ENCODE assay signal across 22 cellular contexts in the genomic region with DNA sequence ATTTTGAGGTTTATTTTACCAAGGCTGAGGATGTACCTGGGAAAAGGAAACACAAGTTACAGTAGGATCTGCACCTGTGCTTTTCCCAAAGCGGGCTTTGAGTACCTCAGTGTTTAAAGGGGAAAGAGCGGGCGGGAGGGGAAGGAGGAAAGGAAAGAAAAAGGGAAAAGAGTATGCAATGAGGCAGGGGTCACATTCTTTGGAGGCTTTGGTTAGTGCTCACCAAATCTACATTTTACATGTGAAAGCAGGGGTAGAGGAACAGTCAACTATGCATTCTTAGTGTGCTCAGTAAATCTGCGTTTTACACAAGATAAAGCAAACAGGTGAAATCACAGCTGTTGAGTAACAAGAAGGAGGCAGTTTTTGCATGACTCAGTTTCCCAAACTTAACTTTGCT.
DNase-seq lines count a peak whose midpoint lies in the region; TF ChIP-seq lines count a peak whose summit lies in the region.
"Had no signal": no experiment of that assay in that cellular context is flagged by ENCODE, and none has a peak within 500 bp of the region (broad histone marks: within the 10 kb centered on the region; RNA-seq: fewer than 3 reads in every experiment).

No MANE protein-coding gene starts in this region.

- H3K79me1 ChIP-seq in H9 (ENCODE audit: insufficient read depth, low read depth, low read length, poor library complexity, severe bottlenecking) (no peaks in the 10 kb centered on the region), mesendoderm (ENCODE audit: low read length) (no peaks in the 10 kb centered on the region)

- intact Hi-C loops in sigmoid colon (cut with DNase I) = no loop called here

- H3K18ac ChIP-seq in H9 (ENCODE audit: insufficient read length, low read depth, low read length) (no peak overlapping the region), mesendoderm (ENCODE audit: low read length) (no peak overlapping the region)

- H2AFZ ChIP-seq in H9 (ENCODE audit: low read length) = no peak overlapping the region
- H2AFZ ChIP-seq: GM23248 had no signal

- H3K4me2 ChIP-seq in H9 (ENCODE audit: insufficient read depth, insufficient read length, low read length) = no peak overlapping the region
- no peak overlapping the region for H3K4me2 ChIP-seq in mesendoderm (ENCODE audit: low read length)
- H3K4me2 ChIP-seq: A549 had no signal

- H3K36me3 ChIP-seq in endodermal cell (ENCODE audit: control insufficient read depth, insufficient read depth, low read length) = no peaks in the 10 kb centered on the region
- no peaks in the 10 kb centered on the region for H3K36me3 ChIP-seq in mesendoderm (ENCODE audit: control insufficient read depth, insufficient read depth, low read length)
- H3K36me3 ChIP-seq in sigmoid colon = no peaks in the 10 kb centered on the region
- H3K36me3 ChIP-seq: BE2C; BLaER1 treated with 17β-estradiol and CSF1 and Interleukin-3, amounts not matched to agents 10 nM and 100 nM had no signal

- H3K4me1 Mint-ChIP-seq in H9 (peaks cover 30 to 43% of the 10 kb centered on the region in 2 experiments), endodermal cell (no peaks in the 10 kb centered on the region)
- H3K4me1 Mint-ChIP-seq: CD14-positive monocyte; CD8-positive, alpha-beta memory T cell had no signal

- H3K79me2 ChIP-seq in H9 (ENCODE audit: insufficient read depth, low read length) (no peaks in the 10 kb centered on the region), mesendoderm (ENCODE audit: control insufficient read depth, insufficient read depth, low read length) (no peaks in the 10 kb centered on the region)

- no peak overlapping the region for H3T11ph ChIP-seq in H9 (ENCODE audit: low read length)

- no peak overlapping the region for H2BK15ac ChIP-seq in H9 (ENCODE audit: low read depth, low read length)
- no peak overlapping the region for H2BK15ac ChIP-seq in mesendoderm (replicated peaks; ENCODE audit: low read depth)

- H2BK120ac ChIP-seq in H9 (ENCODE audit: low read depth, low read length, poor library complexity, severe bottlenecking) (no peak overlapping the region), mesendoderm (ENCODE audit: low read depth, low read length) (no peak overlapping the region)

- no peaks in the 10 kb centered on the region for H4K20me1 ChIP-seq in H9 (ENCODE audit: control insufficient read depth, insufficient read depth, insufficient read length)

- H3K23ac ChIP-seq in H9 (ENCODE audit: insufficient read length, low read depth, low read length) (no peak overlapping the region), mesendoderm (ENCODE audit: low read length) (no peak overlapping the region)

- H4K91ac ChIP-seq in H9 (ENCODE audit: insufficient read length, low read depth, low read length) = no peak overlapping the region

- H3K4me3 Mint-ChIP-seq in H9 = no peak overlapping the region
- H3K4me3 Mint-ChIP-seq in endodermal cell = no peak overlapping the region
- H3K4me3 Mint-ChIP-seq: CD14-positive monocyte; CD4-positive, alpha-beta T cell; CD8-positive, alpha-beta memory T cell had no signal

- H2BK20ac ChIP-seq in H9 (ENCODE audit: low read depth, low read length, poor library complexity, severe bottlenecking) = no peak overlapping the region

- H3K9ac ChIP-seq in H9 (ENCODE audit: extremely low read depth, insufficient read length, low read length) = no peak overlapping the region
- no peak overlapping the region for H3K9ac ChIP-seq in endodermal cell (ENCODE audit: extremely low read depth, low read length, poor library complexity, severe bottlenecking)
- H3K9ac ChIP-seq in mesendoderm (ENCODE audit: low read length) = no peak overlapping the region
- H3K9ac ChIP-seq: BLaER1 treated with 17β-estradiol and CSF1 and Interleukin-3, amounts not matched to agents 10 nM and 100 nM; GM23248 had no signal

- H3K4me3 ChIP-seq in endodermal cell (ENCODE audit: low read length) = no peak overlapping the region
- no peak overlapping the region for H3K4me3 ChIP-seq in mesendoderm (ENCODE audit: low read length)
- no peak overlapping the region for H3K4me3 ChIP-seq in sigmoid colon
- H3K4me3 ChIP-seq: A549; BLaER1 treated with 17β-estradiol and CSF1 and Interleukin-3, amounts not matched to agents 10 nM and 100 nM; GM23248 had no signal

- DNase-seq in H9 (no peak), endodermal cell (no peak), mesendoderm (peak; percentile 58), COLO829 (ENCODE audit: low spot score) (no peak), sigmoid colon (no peak)
- DNase-seq in stimulated activated CD4-positive, alpha-beta T cell treated with anti-CD3 and anti-CD28 coated beads, Interleukin-4, amount 100 ng/mL, for 4 hours = no peak
- DNase-seq: 8988T; ACHN; AML-193; BE2C; Calu3; CD4-positive, alpha-beta T cell; CD8-positive, alpha-beta memory T cell; COR-L47; DMS53; DMS79 treated with DMSO at 0.1 percent for 48 hours; GF-D8; GM23248; HCEC 1CT had no signal

- H4K8ac ChIP-seq in H9 (replicated peaks; ENCODE audit: insufficient read length, low read depth, low read length) (no peak overlapping the region), mesendoderm (ENCODE audit: low read depth, low read length) (no peak overlapping the region)

- H3K4me1 ChIP-seq in H9 (ENCODE audit: insufficient read depth, low read length) (peaks cover 2% of the 10 kb centered on the region), endodermal cell (ENCODE audit: control insufficient read depth, insufficient read depth, low read length) (no peaks in the 10 kb centered on the region), mesendoderm (ENCODE audit: control insufficient read depth, low read depth, low read length) (no peaks in the 10 kb centered on the region), sigmoid colon (no peaks in the 10 kb centered on the region)
- H3K4me1 ChIP-seq: A549, BE2C had no signal

- H3K36me3 Mint-ChIP-seq in H9 (ENCODE audit: insufficient read depth in 1 of 3, low read depth in 3 of 3) (peaks cover 0 to 6% (median 4%) of the 10 kb centered on the region in 3 experiments; a peak in 4 of 7 replicates), endodermal cell (ENCODE audit: low read depth) (no peaks in the 10 kb centered on the region)
- H3K36me3 Mint-ChIP-seq: CD14-positive monocyte had no signal

- H3K9me3 ChIP-seq in H9 (ENCODE audit: control insufficient read depth, low read depth, low read length) (peaks cover 6% of the 10 kb centered on the region), endodermal cell (ENCODE audit: control insufficient read depth, low read length) (no peaks in the 10 kb centered on the region), sigmoid colon (peaks cover 0 to 9% (median 3%) of the 10 kb centered on the region in 4 donors)
- H3K9me3 ChIP-seq: BE2C had no signal

- no peak overlapping the region for H3K14ac ChIP-seq in H9 (ENCODE audit: insufficient read depth, low read length)

- no peak overlapping the region for H2BK12ac ChIP-seq in H9 (ENCODE audit: insufficient read length, low read depth, low read length)

- TF ChIP-seq POLR2A in sigmoid colon (IDR thresholded peaks at IDR 0.05) = no peak

- H2BK5ac ChIP-seq in H9 (ENCODE audit: insufficient read length, low read length) = no peak overlapping the region
- no peak overlapping the region for H2BK5ac ChIP-seq in mesendoderm (ENCODE audit: low read length)

- WGBS in H9 (ENCODE audit: extremely low coverage, insufficient read length, low lambda C conversion rate) = no CpG with 5 or more reads among the region's 4 CpGs
- WGBS in endodermal cell (ENCODE audit: insufficient coverage in 1 of 2, insufficient read length in 1 of 2), 2 experiments = 83 to 89% methylated on average over 3 to 4 of the region's 4 CpGs
- no CpG with 5 or more reads among the region's 4 CpGs for WGBS in mesendoderm (ENCODE audit: extremely low coverage, insufficient coverage, low lambda C conversion rate)
- WGBS in sigmoid colon, 2 donors = 87 to 90% methylated on average over 4 of the region's 4 CpGs

- H3K56ac ChIP-seq in H9 (ENCODE audit: insufficient read length, low read depth, low read length) (no peak overlapping the region), mesendoderm (ENCODE audit: low read length) (no peak overlapping the region)

- H3K27ac ChIP-seq in H9 (ENCODE audit: insufficient read length, low read depth, low read length) (no peak overlapping the region), endodermal cell (ENCODE audit: low read depth, low read length) (no peak overlapping the region), mesendoderm (ENCODE audit: low read depth, low read length) (no peak overlapping the region), sigmoid colon (no peak overlapping the region)
- H3K27ac ChIP-seq: A549; BLaER1 treated with 17β-estradiol and CSF1 and Interleukin-3, amounts not matched to agents 10 nM and 100 nM; GM23248 had no signal

- H3K4ac ChIP-seq in H9 (ENCODE audit: low read depth, low read length) = no peak overlapping the region
- H3K4ac ChIP-seq in mesendoderm (ENCODE audit: low read depth, low read length) = no peak overlapping the region

- TF ChIP-seq CTCF in H9 (conservative IDR thresholded peaks at IDR 0.05) (no peak), endodermal cell (conservative IDR thresholded peaks at IDR 0.05) (no peak), sigmoid colon (IDR thresholded peaks at IDR 0.05) (no peak)

- H3K27me3 ChIP-seq in H9 (ENCODE audit: insufficient read depth, low read length) (no peaks in the 10 kb centered on the region), endodermal cell (ENCODE audit: control insufficient read depth, insufficient read depth, low read length, poor library complexity, severe bottlenecking) (no peaks in the 10 kb centered on the region), mesendoderm (ENCODE audit: insufficient read depth, low read length, poor library complexity) (no peaks in the 10 kb centered on the region), sigmoid colon (no peaks in the 10 kb centered on the region)
- H3K27me3 ChIP-seq: BE2C had no signal

- no peak overlapping the region for H4K5ac ChIP-seq in H9 (ENCODE audit: insufficient read length, low read depth, low read length)
- no peak overlapping the region for H4K5ac ChIP-seq in mesendoderm (ENCODE audit: low read length)

- H3K27ac Mint-ChIP-seq in H9 (peak overlapping the region in 2 of 3 experiments; percentile 76 to 84; a peak in 2 of 7 replicates), endodermal cell (peak overlapping the region; percentile 40)
- H3K27ac Mint-ChIP-seq: CD4-positive, alpha-beta T cell had no signal

- H3K27me3 Mint-ChIP-seq in H9 (ENCODE audit: low read depth) = peaks cover 18% of the 10 kb centered on the region
- H3K27me3 Mint-ChIP-seq in endodermal cell (ENCODE audit: insufficient read depth) = peaks cover 4% of the 10 kb centered on the region
- H3K27me3 Mint-ChIP-seq: CD4-positive, alpha-beta T cell had no signal

- no peak for TF ChIP-seq EP300 in sigmoid colon (IDR thresholded peaks at IDR 0.05)

- H3K9me3 Mint-ChIP-seq in H9 (peaks cover 8 to 14% of the 10 kb centered on the region in 2 experiments; a peak in 4 of 5 replicates), endodermal cell (peaks cover 18% of the 10 kb centered on the region)

- no peaks in the 10 kb centered on the region for H3K23me2 ChIP-seq in H9 (ENCODE audit: insufficient read length, low read depth, low read length, poor library complexity, severe bottlenecking)

- H2AK5ac ChIP-seq in H9 (ENCODE audit: insufficient read length, low read length) = no peak overlapping the region
- H2AK5ac ChIP-seq in mesendoderm (ENCODE audit: low read length) = no peak overlapping the region
